8 cellular contexts compared by ENCODE assay signal in the genomic region with DNA sequence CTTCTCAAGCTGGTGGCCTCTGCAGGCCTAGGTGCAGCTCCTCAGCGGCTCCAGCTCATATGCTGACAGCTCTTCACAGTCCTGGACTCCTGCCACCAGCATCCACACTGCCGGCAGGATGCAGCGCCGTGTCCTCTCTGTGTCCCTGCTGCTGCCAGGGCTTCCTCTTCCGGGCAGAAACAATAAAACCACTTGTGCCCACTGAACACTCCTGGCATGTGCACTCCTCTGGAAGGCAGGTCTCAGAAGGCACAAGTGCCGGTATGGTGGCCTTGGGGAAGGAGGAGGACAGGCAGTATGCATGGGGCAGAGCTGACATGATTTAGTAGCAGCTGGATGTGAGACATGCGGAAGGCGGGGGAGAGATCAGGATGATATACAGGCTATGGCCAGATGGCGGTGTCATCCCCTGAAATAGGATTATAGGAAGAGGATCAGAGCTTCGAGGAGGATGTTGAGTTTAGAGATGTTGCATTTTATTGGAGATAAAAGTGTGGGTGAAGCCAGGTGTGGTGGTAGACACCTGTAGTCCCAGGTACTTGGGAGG. TPM values are rescaled to one million over a fixed set of nuclear protein-coding genes. Genes with fewer than 3 reads are reported as not detected.
DNase-seq lines count a peak whose midpoint lies in the region; ATAC-seq, FAIRE-seq and TF ChIP-seq lines count a peak whose summit lies in the region.

No MANE protein-coding gene starts in this region.

- H3K79me2 ChIP-seq in Loucy (ENCODE audit: insufficient read depth, low read length), result no peaks in the 10 kb centered on the region

- no peak for TF ChIP-seq EP300 in esophagus muscularis mucosa (IDR thresholded peaks at IDR 0.05)

- H3K4me2 ChIP-seq in Loucy (ENCODE audit: low read depth, low read length, poor library complexity, severe bottlenecking), result no peak overlapping the region

- no peak overlapping the region for H3K4me3 ChIP-seq in Loucy (ENCODE audit: low read length, poor library complexity, severe bottlenecking)
- no peak overlapping the region for H3K4me3 ChIP-seq in esophagus muscularis mucosa

- H3K4me1 ChIP-seq in Loucy (ENCODE audit: insufficient read depth, low read length, poor library complexity, severe bottlenecking) (no peaks in the 10 kb centered on the region), esophagus muscularis mucosa (peaks cover 0 to 3% (median 0%) of the 10 kb centered on the region in 4 donors)

- H3F3A ChIP-seq in Loucy (ENCODE audit: low read depth), result no peaks in the 10 kb centered on the region

- peak; percentile 87 for DNase-seq in D721Med (ENCODE audit: insufficient read length, low spot score)
- DNase-seq in medulla oblongata (ENCODE audit: extremely low spot score), result peak; percentile 80
- no peak for DNase-seq in RCC 7860 (ENCODE audit: low spot score)
- no peak for DNase-seq in esophagus muscularis mucosa (ENCODE audit: extremely low spot score)

- intact Hi-C loops in esophagus muscularis mucosa (cut with DNase I), result no loop called here

- H2AFZ ChIP-seq in Loucy (ENCODE audit: low read length), result no peak overlapping the region

- no peak overlapping the region for H3K9ac ChIP-seq in Loucy (ENCODE audit: low read depth, low read length, poor library complexity, severe bottlenecking)

- peak overlapping the region; percentile 92 for H3K27ac ChIP-seq in VCaP
- no peak overlapping the region for H3K27ac ChIP-seq in esophagus muscularis mucosa (replicated peaks in 1 of 4)

- H3K9me3 ChIP-seq in Loucy (ENCODE audit: insufficient read depth, low read depth, low read length) (no peaks in the 10 kb centered on the region), esophagus muscularis mucosa (no peaks in the 10 kb centered on the region)

- ATAC-seq in GM18498 (IDR thresholded peaks at IDR 0.05; ENCODE audit: unreplicated experiment) (no peak), HG03159 (IDR thresholded peaks at IDR 0.05; ENCODE audit: unreplicated experiment) (no peak)

- WGBS in esophagus muscularis mucosa, result 76% methylated on average over 6 of the region's 10 CpGs

- H3K27me3 ChIP-seq in Loucy (ENCODE audit: insufficient read depth, low read length, poor library complexity, severe bottlenecking) (no peaks in the 10 kb centered on the region), esophagus muscularis mucosa (no peaks in the 10 kb centered on the region)

- H3K36me3 ChIP-seq in Loucy (ENCODE audit: insufficient read depth, low read length), result peaks cover 40% of the 10 kb centered on the region; the same call in 1 of the 2 replicates
- peaks cover 41 to 58% (median 53%) of the 10 kb centered on the region in 4 donors for H3K36me3 ChIP-seq in esophagus muscularis mucosa

- no peaks in the 10 kb centered on the region for H4K20me1 ChIP-seq in Loucy (ENCODE audit: insufficient read depth, low read length, poor library complexity, severe bottlenecking)

- FAIRE-seq in D721Med (lab: Jason Lieb, UNC) (peak; percentile 93), RCC 7860 (lab: Jason Lieb, UNC) (no peak)

- no peaks in the 10 kb centered on the region for H3K9me2 ChIP-seq in Loucy (replicated peaks; ENCODE audit: low read depth, low read length)

- TF ChIP-seq CTCF in D721Med (IDR thresholded peaks at IDR 0.05; ENCODE audit: insufficient read depth, missing control alignments), result peak; percentile 38
- TF ChIP-seq CTCF in Loucy (conservative IDR thresholded peaks at IDR 0.05; ENCODE audit: low read length), result 0 out of 2 replicates have a peak, but pooled peaks have one; percentile 14
- peak; percentile 62 for TF ChIP-seq CTCF in VCaP (conservative IDR thresholded peaks at IDR 0.05)
- TF ChIP-seq CTCF in esophagus muscularis mucosa (IDR thresholded peaks at IDR 0.05), result no peak

- no peak for TF ChIP-seq POLR2A in esophagus muscularis mucosa (IDR thresholded peaks at IDR 0.05; ENCODE audit: low read depth)

RNA-seq across cellular contexts. Expression of gene MAN2A2, which starts 7.5 kb away (rescaled TPM):
- total RNA-seq in esophagus muscularis mucosa, result 10 to 100 TPM; 27.0 to 80.9 (median 31.7) TPM

RNA-seq across cellular contexts. Expression of gene FES, which starts 11.3 kb away (rescaled TPM):
- 10 to 100 TPM; 26.1 to 41.9 (median 34.0) TPM for total RNA-seq in esophagus muscularis mucosa

RNA-seq across cellular contexts. Expression of gene FURIN, which starts 27.3 kb away (rescaled TPM):
- 10 to 100 TPM; 39.0 to 84.0 (median 80.3) TPM for total RNA-seq in esophagus muscularis mucosa

RNA-seq across cellular contexts. Expression of gene HDDC3, which starts 36.7 kb away (rescaled TPM):
- total RNA-seq in esophagus muscularis mucosa, result 1 to 10 TPM; 5.1 to 7.9 (median 6.0) TPM

RNA-seq across cellular contexts. Expression of gene UNC45A, which starts 39.4 kb away (rescaled TPM):
- total RNA-seq in esophagus muscularis mucosa, result 100 to 1,000 TPM in 1 of 4 donors, 10 to 100 TPM in 3; 88.6 to 113 (median 93.2) TPM

Comparison
In these comparisons a context has a peak if more than half of its experiments do, and no peak if none do; other contexts are left out.
1. DNase-seq: peak in D721Med (single experiment) and medulla oblongata (single experiment); none in RCC 7860 (single experiment) and esophagus muscularis mucosa (single experiment).
2. CTCF ChIP-seq: peak in D721Med (single experiment), Loucy (single experiment) and VCaP (single experiment); none in esophagus muscularis mucosa (0 of 3).